In the genomic region with DNA sequence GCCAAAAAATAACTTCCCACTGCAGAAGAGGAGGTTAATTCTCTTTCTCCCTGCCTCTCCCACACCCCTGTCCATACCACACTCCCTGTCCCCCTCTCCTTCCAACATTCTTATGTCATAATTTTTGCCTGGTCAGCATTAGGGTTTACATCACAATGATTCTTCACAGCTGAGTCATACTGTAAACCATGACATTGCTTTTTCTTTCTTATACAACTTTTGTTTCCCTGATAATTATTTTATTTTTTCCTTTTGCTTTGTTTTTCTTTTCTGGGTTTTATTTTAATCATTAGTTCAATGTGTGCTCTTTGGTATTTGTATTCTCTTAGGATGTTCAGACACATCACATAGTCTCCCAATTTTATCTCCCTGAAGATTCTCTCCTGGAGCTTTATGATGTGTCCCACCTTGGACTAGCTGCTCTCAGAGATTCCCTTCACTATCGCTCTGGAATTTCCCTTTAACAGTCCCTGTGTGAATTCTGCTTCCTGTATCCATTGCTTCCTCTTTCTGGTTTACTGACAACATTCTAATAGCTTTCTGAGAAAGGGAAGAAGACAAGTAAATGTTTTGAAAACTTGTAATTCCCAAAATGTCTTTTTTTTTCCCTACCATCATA, we compare ENCODE assay signal across 12 cellular contexts.
DNase-seq lines count a peak whose midpoint lies in the region; ATAC-seq, FAIRE-seq and TF ChIP-seq lines count a peak whose summit lies in the region.
"Had no signal": no experiment of that assay in that cellular context is flagged by ENCODE, and none has a peak within 500 bp of the region (broad histone marks: within the 10 kb centered on the region; RNA-seq: fewer than 3 reads in every experiment).

No MANE protein-coding gene starts in this region.

- TF ChIP-seq POLR2A in IMR-90 (IDR thresholded peaks at IDR 0.05; ENCODE audit: low read depth, low read length) (no peak), K562 (conservative IDR thresholded peaks at IDR 0.05) (no peak), heart left ventricle (IDR thresholded peaks at IDR 0.05) (no peak)

- no peak overlapping the region for H3K18ac ChIP-seq in IMR-90 (ENCODE audit: low read depth, low read length)

- H2BK120ac ChIP-seq in IMR-90 (ENCODE audit: low read depth, low read length): no peak overlapping the region

- H4K91ac ChIP-seq in IMR-90 (ENCODE audit: insufficient read depth, low read depth, low read length): no peak overlapping the region

- H3K27me3 ChIP-seq in A673 (replicated peaks; ENCODE audit: insufficient read depth, low read depth, low read length, poor library complexity): no peaks in the 10 kb centered on the region
- H3K27me3 ChIP-seq in IMR-90 (ENCODE audit: control insufficient read depth, insufficient read depth, low read length): no peaks in the 10 kb centered on the region
- no peaks in the 10 kb centered on the region for H3K27me3 ChIP-seq in K562 (ENCODE audit: control insufficient read depth in 2 of 2, insufficient read depth in 2 of 2, low read length in 2 of 2)
- no peaks in the 10 kb centered on the region for H3K27me3 ChIP-seq in keratinocyte (ENCODE audit: control insufficient read depth, extremely low read depth, insufficient read depth, low read length)
- H3K27me3 ChIP-seq in heart left ventricle: no peaks in the 10 kb centered on the region
- H3K27me3 ChIP-seq: uterus had no signal

- no peak overlapping the region for H3K4ac ChIP-seq in IMR-90 (ENCODE audit: low read depth, low read length)

- peak; percentile 29 for DNase-seq in A673 (ENCODE audit: low spot score)
- no peak for DNase-seq in IMR-90
- DNase-seq in K562 (ENCODE audit: extremely low read depth in 1 of 4, low spot score in 3 of 4): peak in 1 of 4 experiments; percentile 17
- DNase-seq in keratinocyte (ENCODE audit: low read depth, low spot score): peak; percentile 4
- no peak for DNase-seq in heart left ventricle
- DNase-seq: NCI-H1417 treated with DMSO at 0.1 percent for 48 hours, right cardiac atrium, uterus had no signal

- in situ Hi-C loops in IMR-90 (cut with MboI; ENCODE audit: low sequenced_read_pairs): no loop called here
- in situ Hi-C loops in K562 (cut with MboI): no loop called here

- no peak for FAIRE-seq in K562 (lab: Jason Lieb, UNC)
- FAIRE-seq in keratinocyte (lab: Jason Lieb, UNC): no peak

- ATAC-seq in IMR-90 (ENCODE audit: low read depth) (no peak), K562 (peak; percentile 75), heart left ventricle (no peak), HG03108 (IDR thresholded peaks at IDR 0.05; ENCODE audit: unreplicated experiment) (no peak), GM18517 (IDR thresholded peaks at IDR 0.05; ENCODE audit: unreplicated experiment) (no peak), GM21619 (IDR thresholded peaks at IDR 0.05; ENCODE audit: unreplicated experiment) (no peak)
- ATAC-seq: right cardiac atrium had no signal

- H3K9ac ChIP-seq in IMR-90 (ENCODE audit: low read depth, low read length) (no peak overlapping the region), K562 (ENCODE audit: insufficient read depth in 1 of 2, low read depth in 2 of 2, low read length in 2 of 2) (no peak overlapping the region), keratinocyte (ENCODE audit: control insufficient read depth, extremely low read depth, insufficient read depth, low read length) (no peak overlapping the region)

- no peak overlapping the region for H2BK20ac ChIP-seq in IMR-90 (ENCODE audit: low read depth, low read length)

- H3K36me3 ChIP-seq in A673 (ENCODE audit: insufficient read depth, low read length, poor library complexity, severe bottlenecking) (no peaks in the 10 kb centered on the region), IMR-90 (ENCODE audit: control insufficient read depth, insufficient read depth, low read length) (no peaks in the 10 kb centered on the region), K562 (ENCODE audit: control insufficient read depth, insufficient read depth, low read length) (no peaks in the 10 kb centered on the region), keratinocyte (ENCODE audit: control insufficient read depth in 2 of 2, extremely low read depth in 1 of 2, insufficient read depth in 2 of 2, low read length in 2 of 2) (no peaks in the 10 kb centered on the region), heart left ventricle (no peaks in the 10 kb centered on the region)
- H3K36me3 ChIP-seq: uterus had no signal

- H2AK9ac ChIP-seq in IMR-90 (replicated peaks; ENCODE audit: low read depth, low read length, poor library complexity): no peak overlapping the region

- no peaks in the 10 kb centered on the region for H4K20me1 ChIP-seq in IMR-90 (ENCODE audit: insufficient read depth, low read length)
- H4K20me1 ChIP-seq in K562 (replicated peaks; ENCODE audit: control insufficient read depth, insufficient read depth, low read length): no peaks in the 10 kb centered on the region
- no peaks in the 10 kb centered on the region for H4K20me1 ChIP-seq in keratinocyte (ENCODE audit: control insufficient read depth, extremely low read depth, insufficient read depth, low read length)

- H3K9me1 ChIP-seq in IMR-90 (ENCODE audit: insufficient read depth, low read length) (no peaks in the 10 kb centered on the region), K562 (ENCODE audit: control insufficient read depth, insufficient read depth, low read length) (no peaks in the 10 kb centered on the region), keratinocyte (ENCODE audit: control insufficient read depth, extremely low read depth, insufficient read depth, low read length) (no peaks in the 10 kb centered on the region)

- no peak overlapping the region for H4K8ac ChIP-seq in IMR-90 (ENCODE audit: low read depth in 2 of 2, low read length in 2 of 2)

- H2AFZ ChIP-seq in IMR-90 (replicated peaks; ENCODE audit: low read length, poor library complexity) (no peak overlapping the region), K562 (ENCODE audit: low read depth, low read length) (no peak overlapping the region), keratinocyte (ENCODE audit: control insufficient read depth, low read length) (peak overlapping the region; percentile 74)

- H3K9me3 ChIP-seq in A673 (ENCODE audit: low read depth, low read length, poor library complexity, severe bottlenecking): no peaks in the 10 kb centered on the region
- 0 out of 2 replicates have a peak, but pooled peaks cover 2% of the 10 kb centered on the region for H3K9me3 ChIP-seq in IMR-90 (ENCODE audit: control insufficient read depth, insufficient read depth, low read length)
- H3K9me3 ChIP-seq in K562 (replicated peaks; ENCODE audit: control insufficient read depth, insufficient read depth, low read depth, low read length): no peaks in the 10 kb centered on the region
- no peaks in the 10 kb centered on the region for H3K9me3 ChIP-seq in keratinocyte (ENCODE audit: control insufficient read depth, low read depth, low read length)
- no peaks in the 10 kb centered on the region for H3K9me3 ChIP-seq in heart left ventricle
- H3K9me3 ChIP-seq: uterus had no signal

- no peak overlapping the region for H3K4me3 ChIP-seq in A673 (ENCODE audit: low read depth, low read length, poor library complexity, severe bottlenecking)
- H3K4me3 ChIP-seq in IMR-90 (ENCODE audit: insufficient read depth, low read depth, low read length): no peak overlapping the region
- H3K4me3 ChIP-seq in K562: no peak overlapping the region
- no peak overlapping the region for H3K4me3 ChIP-seq in keratinocyte (ENCODE audit: control insufficient read depth in 2 of 3, extremely low read depth in 1 of 3, insufficient read depth in 2 of 3, low read depth in 1 of 3, low read length in 3 of 3)
- no peak overlapping the region for H3K4me3 ChIP-seq in heart left ventricle
- H3K4me3 ChIP-seq: lung, uterus had no signal

- no peak overlapping the region for H3K23ac ChIP-seq in IMR-90 (ENCODE audit: low read depth, low read length)

- no peak overlapping the region for H2BK5ac ChIP-seq in IMR-90 (ENCODE audit: low read depth, low read length, poor library complexity, severe bottlenecking)

- no peaks in the 10 kb centered on the region for H3K79me1 ChIP-seq in IMR-90 (ENCODE audit: low read depth in 1 of 2, low read length in 2 of 2)

- BruUV-seq in A673 (replicated peaks; lab: Mats Ljungman, UMichigan): no TSS peak
- no TSS peak for BruUV-seq in IMR-90 (replicated peaks; lab: Mats Ljungman, UMichigan)
- BruUV-seq in K562 (replicated peaks; lab: Mats Ljungman, UMichigan): no TSS peak

- intact Hi-C loops in A673 (cut with micrococcal nuclease; ENCODE audit: unreplicated experiment): no loop called here
- intact Hi-C loops in IMR-90 (cut with micrococcal nuclease): no loop called here
- intact Hi-C loops in K562 (cut with micrococcal nuclease): no loop called here
- intact Hi-C loops in heart left ventricle (cut with DNase I): no loop called here

- no peak overlapping the region for H3K56ac ChIP-seq in IMR-90 (ENCODE audit: extremely low read depth, insufficient read depth, low read length)

- no peak overlapping the region for H4K5ac ChIP-seq in IMR-90 (ENCODE audit: low read depth, low read length)

- H2AK5ac ChIP-seq in IMR-90 (ENCODE audit: low read depth, low read length): no peak overlapping the region

- TF ChIP-seq CTCF in A673 (conservative IDR thresholded peaks at IDR 0.05; ENCODE audit: low read depth, low read length): no peak
- no peak for TF ChIP-seq CTCF in IMR-90 (conservative IDR thresholded peaks at IDR 0.05; ENCODE audit: low read depth, low read length)
- no peak for TF ChIP-seq CTCF in K562 (IDR thresholded peaks at IDR 0.05 in 2 of 3, conservative IDR thresholded peaks at IDR 0.05 in 1 of 3; ENCODE audit: insufficient read depth in 2 of 3, low read depth in 1 of 3, low read length in 3 of 3)
- TF ChIP-seq CTCF in keratinocyte (optimal IDR thresholded peaks at IDR 0.05 in 1 of 3, IDR thresholded peaks at IDR 0.05 in 1 of 3, conservative IDR thresholded peaks at IDR 0.05 in 1 of 3; ENCODE audit: extremely low read depth in 1 of 3, insufficient read depth in 2 of 3, low read length in 3 of 3): no peak
- TF ChIP-seq CTCF in heart left ventricle (IDR thresholded peaks at IDR 0.05): no peak

- CTCF ChIA-PET in A673 (lab: Charles Lee): no interaction called here
- CTCF ChIA-PET in IMR-90 (lab: Yijun Ruan, JAX): no interaction called here
- CTCF ChIA-PET in K562 (lab: Yijun Ruan, JAX; ENCODE audit: low intra/inter-chr PET ratio): interaction anchor here (0.6 to 0.7 kb wide), 2 partner anchors 17 to 711 kb away, joined by 3 to 4 read pairs; no protein-coding TSS in a partner anchor

- POLR2A ChIA-PET in A673 (lab: Charles Lee; ENCODE audit: low non-redundant PET) (no interaction called here), IMR-90 (lab: Charles Lee; ENCODE audit: unreplicated experiment) (no interaction called here), K562 (lab: Yijun Ruan, JAX) (no interaction called here)

- H2BK15ac ChIP-seq in IMR-90 (ENCODE audit: low read depth, low read length): no peak overlapping the region

- dilution Hi-C loops in IMR-90 (cut with HindIII; ENCODE audit: low sequenced_read_pairs, unreplicated experiment) (no loop called here), keratinocyte (cut with MboI; ENCODE audit: extremely low pct_ligation_motif_present, low sequenced_read_pairs) (no loop called here)

- H3K27ac ChIP-seq in A673 (ENCODE audit: low read depth, low read length, poor library complexity, severe bottlenecking) (peak overlapping the region; percentile 44), IMR-90 (ENCODE audit: insufficient read depth, low read length) (no peak overlapping the region), K562 (ENCODE audit: extremely low read depth, low read depth, low read length) (peak overlapping the region; percentile 13; the same call in 1 of the 3 replicates), keratinocyte (ENCODE audit: control insufficient read depth, insufficient read depth, low read length) (peak overlapping the region; percentile 10), heart left ventricle (no peak overlapping the region)
- H3K27ac ChIP-seq: uterus had no signal

- no peak for TF ChIP-seq EP300 in K562 (IDR thresholded peaks at IDR 0.05; ENCODE audit: low read length)

- H3K4me2 ChIP-seq in IMR-90 (ENCODE audit: low read depth, low read length): no peak overlapping the region
- no peak overlapping the region for H3K4me2 ChIP-seq in K562 (ENCODE audit: insufficient read depth, low read length)
- peak overlapping the region; percentile 47 for H3K4me2 ChIP-seq in keratinocyte (ENCODE audit: control insufficient read depth, extremely low read depth, insufficient read depth, low read depth, low read length)

- TF ChIP-seq RAD21 in IMR-90 (IDR thresholded peaks at IDR 0.05; ENCODE audit: low read length) (no peak), K562 (CRISPR knock-in tag; conservative IDR thresholded peaks at IDR 0.05 in 1 of 2, IDR thresholded peaks at IDR 0.05 in 1 of 2) (no peak)

- H3K14ac ChIP-seq in IMR-90 (replicated peaks; ENCODE audit: low read depth, low read length): no peak overlapping the region

- no peaks in the 10 kb centered on the region for H3K79me2 ChIP-seq in K562 (ENCODE audit: control insufficient read depth, insufficient read depth, low read length)
- no peaks in the 10 kb centered on the region for H3K79me2 ChIP-seq in keratinocyte (ENCODE audit: control insufficient read depth, insufficient read depth, low read length)

- WGBS in IMR-90 (ENCODE audit: extremely low coverage in 2 of 2, insufficient read length in 1 of 2), 2 experiments: no CpG with 5 or more reads among the region's 1 CpG
- 0% methylated on average over 1 of the region's 1 CpG for WGBS in K562 (ENCODE audit: insufficient coverage, low coverage, missing lambda C conversion rate)
- 13 to 26% (median 15%) methylated on average over 1 of the region's 1 CpG for WGBS in heart left ventricle, 4 donors

- H3K4me1 ChIP-seq in A673 (ENCODE audit: insufficient read depth, low read length, poor library complexity, severe bottlenecking): peaks cover 4% of the 10 kb centered on the region
- no peaks in the 10 kb centered on the region for H3K4me1 ChIP-seq in IMR-90 (ENCODE audit: control insufficient read depth, insufficient read depth, low read length)
- peaks cover 0 to 6% of the 10 kb centered on the region in 2 experiments; a peak in 2 of 5 replicates for H3K4me1 ChIP-seq in K562 (replicated peaks in 1 of 2; ENCODE audit: control insufficient read depth in 2 of 2, insufficient read depth in 2 of 2, low read length in 2 of 2)
- H3K4me1 ChIP-seq in keratinocyte (ENCODE audit: control insufficient read depth, extremely low read depth, insufficient read depth, low read length): peaks cover 4% of the 10 kb centered on the region
- H3K4me1 ChIP-seq in heart left ventricle: no peaks in the 10 kb centered on the region
- H3K4me1 ChIP-seq: uterus had no signal

Comparison
In these comparisons a context has a peak if more than half of its experiments do, and no peak if none do; other contexts are left out.
1. DNase-seq: peak in A673 (single experiment) and keratinocyte (single experiment); none in IMR-90 (single experiment) and heart left ventricle (0 of 5).
2. H3K27ac ChIP-seq: peak in A673 (single experiment), K562 (single experiment) and keratinocyte (single experiment); none in IMR-90 (single experiment) and heart left ventricle (0 of 12).